1 cellular context compared by ENCODE assay signal in the genomic region with DNA sequence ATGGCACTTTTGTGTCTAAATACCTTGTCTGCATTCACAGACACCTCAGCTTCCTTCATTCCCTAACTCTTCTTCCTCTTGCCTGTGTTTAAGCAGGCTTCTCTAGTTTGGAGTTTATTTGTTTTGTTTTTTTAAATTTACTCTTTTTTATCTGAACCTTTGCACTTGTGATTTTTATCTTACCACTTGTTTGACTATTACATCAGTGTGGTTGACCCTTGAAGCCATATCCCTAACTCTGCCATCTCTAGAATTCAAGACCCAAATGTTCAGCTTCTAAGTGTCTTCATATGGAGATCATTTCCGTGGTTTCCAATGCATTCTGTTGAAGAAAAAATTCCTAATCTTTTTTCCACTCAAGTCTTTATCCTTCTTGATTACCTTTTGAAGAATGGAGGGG.
TF ChIP-seq lines count a peak whose summit lies in the region.

No MANE protein-coding gene starts in this region.

TF ChIP-seq in IMR-90, 13 proteins besides CTCF, POLR2A, EP300 and RAD21:
- TF ChIP-seq CEBPB (IDR thresholded peaks at IDR 0.05; ENCODE audit: low read depth, low read length), result no peak
